ENCODE assay signal across 15 cellular contexts in the genomic region with DNA sequence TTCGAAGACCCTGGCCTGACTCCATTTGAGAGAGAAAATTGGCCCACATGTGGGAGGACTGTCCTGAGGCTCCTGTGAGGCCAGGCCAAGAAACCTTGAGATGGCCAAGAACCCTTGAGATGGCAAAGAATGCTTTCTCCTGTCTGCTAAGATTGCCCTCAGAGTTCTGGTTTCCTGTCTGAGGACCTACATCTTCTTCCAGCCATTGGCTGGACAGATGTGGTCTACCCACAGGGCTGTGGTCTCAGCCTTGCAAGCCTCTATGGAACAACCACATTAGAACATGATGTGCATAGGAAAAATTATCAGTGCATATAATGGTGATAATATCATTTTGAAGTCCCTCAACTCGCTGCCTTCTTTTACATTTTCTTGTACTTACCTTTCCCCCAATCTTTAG. TPM values are rescaled to one million over a fixed set of nuclear protein-coding genes. Genes with fewer than 3 reads are reported as not detected.
DNase-seq lines count a peak whose midpoint lies in the region; ATAC-seq and TF ChIP-seq lines count a peak whose summit lies in the region.
"Had no signal": no experiment of that assay in that cellular context is flagged by ENCODE, and none has a peak within 500 bp of the region (broad histone marks: within the 10 kb centered on the region; RNA-seq: fewer than 3 reads in every experiment).

No MANE protein-coding gene starts in this region.

- H3K9me3 ChIP-seq in CD8-positive, alpha-beta T cell (ENCODE audit: low read length) = no peaks in the 10 kb centered on the region
- H3K9me3 ChIP-seq: SJSA1, tibial nerve had no signal

- H3K36me3 Mint-ChIP-seq in CD8-positive, alpha-beta T cell = no peaks in the 10 kb centered on the region
- no peaks in the 10 kb centered on the region for H3K36me3 Mint-ChIP-seq in activated CD4-positive, alpha-beta memory T cell treated with anti-CD3 and anti-CD28 coated beads for 36 hours
- H3K36me3 Mint-ChIP-seq in naive thymus-derived CD8-positive, alpha-beta T cell = no peaks in the 10 kb centered on the region

- peaks cover 44% of the 10 kb centered on the region for H3K4me1 Mint-ChIP-seq in CD8-positive, alpha-beta T cell (ENCODE audit: low read depth)
- peaks cover 22% of the 10 kb centered on the region for H3K4me1 Mint-ChIP-seq in activated CD4-positive, alpha-beta memory T cell treated with anti-CD3 and anti-CD28 coated beads for 36 hours (ENCODE audit: low read depth)
- H3K4me1 Mint-ChIP-seq in naive thymus-derived CD8-positive, alpha-beta T cell = peaks cover 31 to 48% (median 47%) of the 10 kb centered on the region in 4 donors

- no peak overlapping the region for H3K27ac ChIP-seq in CD8-positive, alpha-beta T cell (ENCODE audit: low read depth, low read length)
- H3K27ac ChIP-seq: coronary artery, SJSA1, tibial nerve had no signal

- H3K36me3 ChIP-seq in CD8-positive, alpha-beta T cell (ENCODE audit: insufficient read depth, low read length) = no peaks in the 10 kb centered on the region
- H3K36me3 ChIP-seq: SJSA1, tibial nerve had no signal

- in situ Hi-C loops in KBM-7 (cut with MboI; ENCODE audit: low pct_unique_long_range_greater_than_20kb, low sequenced_read_pairs) = no loop called here

- CTCF ChIA-PET in CD8-positive, alpha-beta T cell (lab: Charles Lee) = interaction anchor here (0.7 to 2.8 kb wide), 7 partner anchors 15 to 94 kb away, joined by 3 to 18 read pairs (median 4); no protein-coding TSS in a partner anchor
- CTCF ChIA-PET in activated CD4-positive, alpha-beta memory T cell treated with anti-CD3 and anti-CD28 coated beads for 36 hours (lab: Charles Lee) = interaction anchor here (0.7 to 1.2 kb wide), 2 partner anchors 9 to 10 kb away, joined by 3 read pairs; no protein-coding TSS in a partner anchor

- no peak for TF ChIP-seq CTCF in CD8-positive, alpha-beta T cell (IDR thresholded peaks at IDR 0.05)
- no peak for TF ChIP-seq CTCF in GM10266 (IDR thresholded peaks at IDR 0.05; ENCODE audit: control insufficient read depth, insufficient read depth, low read depth, missing control alignments)

- peaks cover 34% of the 10 kb centered on the region for H3K4me1 ChIP-seq in CD8-positive, alpha-beta T cell (ENCODE audit: insufficient read depth, low read length)
- H3K4me1 ChIP-seq: tibial nerve had no signal

- H3K27me3 ChIP-seq in CD8-positive, alpha-beta T cell (ENCODE audit: insufficient read depth, low read length) = no peaks in the 10 kb centered on the region
- H3K27me3 ChIP-seq: SJSA1, tibial nerve had no signal

- POLR2A ChIA-PET in CD8-positive, alpha-beta T cell (lab: Charles Lee) = interaction anchor here (0.9 to 1.1 kb wide), 2 partner anchors 50 to 155 kb away, joined by 3 read pairs; no protein-coding TSS in a partner anchor
- POLR2A ChIA-PET in activated CD4-positive, alpha-beta memory T cell treated with anti-CD3 and anti-CD28 coated beads for 36 hours (lab: Charles Lee) = no interaction called here
- POLR2A ChIA-PET in naive thymus-derived CD8-positive, alpha-beta T cell (lab: Charles Lee) = interaction anchor here (0.7 to 1.2 kb wide), 2 partner anchors 12 to 15 kb away, joined by 3 to 4 read pairs; no protein-coding TSS in a partner anchor

- ATAC-seq in CD8-positive, alpha-beta T cell = no peak
- peak; percentile 40 to 68 for ATAC-seq in naive thymus-derived CD8-positive, alpha-beta T cell

- peak overlapping the region; percentile 11 for H3K27ac Mint-ChIP-seq in CD8-positive, alpha-beta T cell
- H3K27ac Mint-ChIP-seq in activated CD4-positive, alpha-beta memory T cell treated with anti-CD3 and anti-CD28 coated beads for 36 hours = no peak overlapping the region
- H3K27ac Mint-ChIP-seq in naive thymus-derived CD8-positive, alpha-beta T cell = peak overlapping the region; percentile 45 to 90 (median 62)

- H3K27me3 Mint-ChIP-seq in CD8-positive, alpha-beta T cell (ENCODE audit: low read depth) = no peaks in the 10 kb centered on the region
- no peaks in the 10 kb centered on the region for H3K27me3 Mint-ChIP-seq in activated CD4-positive, alpha-beta memory T cell treated with anti-CD3 and anti-CD28 coated beads for 36 hours
- no peaks in the 10 kb centered on the region for H3K27me3 Mint-ChIP-seq in naive thymus-derived CD8-positive, alpha-beta T cell

- no peak overlapping the region for H3K4me3 ChIP-seq in CD8-positive, alpha-beta T cell (ENCODE audit: low read depth, low read length)
- H3K4me3 ChIP-seq: coronary artery, SJSA1, tibial nerve had no signal

- peak overlapping the region; percentile 18 for H3K4me3 Mint-ChIP-seq in CD8-positive, alpha-beta T cell
- no peak overlapping the region for H3K4me3 Mint-ChIP-seq in activated CD4-positive, alpha-beta memory T cell treated with anti-CD3 and anti-CD28 coated beads for 36 hours
- peak overlapping the region in 7 of 10 donors; percentile 34 to 61 (median 56) for H3K4me3 Mint-ChIP-seq in naive thymus-derived CD8-positive, alpha-beta T cell

- DNase-seq in CD8-positive, alpha-beta T cell = no peak
- DNase-seq in KBM-7 (peak; percentile 60), H4 (ENCODE audit: low spot score) (no peak), GM10266 (ENCODE audit: extremely low spot score) (no peak), COLO668 (lab: John Stamatoyannopoulos, UW; ENCODE audit: unreplicated experiment) (no peak), LoVo (ENCODE audit: low spot score) (no peak)
- DNase-seq in activated CD4-positive, alpha-beta memory T cell treated with anti-CD3 and anti-CD28 coated beads for 36 hours = peak; percentile 30
- DNase-seq in naive thymus-derived CD8-positive, alpha-beta T cell = peak in 2 of 10 donors; percentile 18 to 39
- DNase-seq: anterior cingulate cortex, C1 segment of cervical spinal cord, EL, Karpas-422 had no signal

- H3K9me3 Mint-ChIP-seq in CD8-positive, alpha-beta T cell = no peaks in the 10 kb centered on the region
- H3K9me3 Mint-ChIP-seq in activated CD4-positive, alpha-beta memory T cell treated with anti-CD3 and anti-CD28 coated beads for 36 hours = peaks cover 2% of the 10 kb centered on the region
- H3K9me3 Mint-ChIP-seq in naive thymus-derived CD8-positive, alpha-beta T cell = no peaks in the 10 kb centered on the region

- intact Hi-C loops in CD8-positive, alpha-beta T cell (cut with DNase I, micrococcal nuclease) = no loop called here
- intact Hi-C loops in activated CD4-positive, alpha-beta memory T cell treated with anti-CD3 and anti-CD28 coated beads for 36 hours (cut with micrococcal nuclease) = no loop called here

RNA-seq across cellular contexts. Expression of a gene that starts 10.8 kb away (rescaled TPM):
- total RNA-seq in CD8-positive, alpha-beta T cell = 10 to 100 TPM; 96.3 to 97.4 TPM
- 10 to 100 TPM; 34.7 to 35.0 TPM for total RNA-seq in activated CD4-positive, alpha-beta memory T cell treated with anti-CD3 and anti-CD28 coated beads for 36 hours
- 100 to 1,000 TPM; 112 to 124 TPM for total RNA-seq in naive thymus-derived CD8-positive, alpha-beta T cell
- polyA plus RNA-seq in naive thymus-derived CD8-positive, alpha-beta T cell = 10 to 100 TPM; 55.0 to 66.8 (median 57.9) TPM
- total RNA-seq in H4 (2014; rRNA removed; shearing (Covaris generic)) = 5.1 and 8.1 TPM in 2 replicates

Comparison
In these comparisons a context has a peak if more than half of its experiments do, and no peak if none do; other contexts are left out.
1. DNase-seq: peak in KBM-7 (single experiment) and activated CD4-positive, alpha-beta memory T cell treated with anti-CD3 and anti-CD28 coated beads for 36 hours (single experiment); none in CD8-positive, alpha-beta T cell (0 of 7), H4 (single experiment), GM10266 (single experiment), COLO668 (single experiment) and LoVo (single experiment).